12 cellular contexts compared by ENCODE assay signal in genomic region chr17:46772879-46773620, GRCh38. TPM values are rescaled to one million over a fixed set of nuclear protein-coding genes. Genes with fewer than 3 reads are reported as not detected.
DNase-seq lines count a peak whose midpoint lies in the region; ATAC-seq and TF ChIP-seq lines count a peak whose summit lies in the region.
"Had no signal": no experiment of that assay in that cellular context is flagged by ENCODE, and none has a peak within 500 bp of the region (broad histone marks: within the 10 kb centered on the region; RNA-seq: fewer than 3 reads in every experiment).

No MANE protein-coding gene starts in this region.

- no peak for ATAC-seq in GM18870 (IDR thresholded peaks at IDR 0.05; ENCODE audit: unreplicated experiment)

- peaks cover 30% of the 10 kb centered on the region for H3K27me3 ChIP-seq in CD8-positive, alpha-beta memory T cell (ENCODE audit: insufficient read depth, low read length, poor library complexity, severe bottlenecking)
- H3K27me3 ChIP-seq in H9 (ENCODE audit: insufficient read depth, low read length), result peaks cover 29% of the 10 kb centered on the region; the same call in 1 of the 2 replicates
- H3K27me3 ChIP-seq in mesendoderm (ENCODE audit: insufficient read depth, low read length, poor library complexity), result no peaks in the 10 kb centered on the region
- no peaks in the 10 kb centered on the region for H3K27me3 ChIP-seq in thyroid gland
- H3K27me3 ChIP-seq: suprapubic skin had no signal

- intact Hi-C loops in activated CD4-positive, alpha-beta memory T cell treated with anti-CD3 and anti-CD28 coated beads for 36 hours (cut with micrococcal nuclease), result loop anchor here (5.0 kb wide), 1 partner anchor 44 kb away; the partner anchor contains the start of gene WNT3
- intact Hi-C loops in thyroid gland (cut with DNase I), result no loop called here

- no peak overlapping the region for H2BK20ac ChIP-seq in H9 (ENCODE audit: low read depth, low read length, poor library complexity, severe bottlenecking)

- H3T11ph ChIP-seq in H9 (ENCODE audit: low read length), result no peak overlapping the region

- H4K91ac ChIP-seq in H9 (ENCODE audit: insufficient read length, low read depth, low read length), result no peak overlapping the region

- no peak overlapping the region for H4K5ac ChIP-seq in H9 (ENCODE audit: insufficient read length, low read depth, low read length)
- no peak overlapping the region for H4K5ac ChIP-seq in mesendoderm (ENCODE audit: low read length)

- H3K4me2 ChIP-seq in H9 (ENCODE audit: insufficient read depth, insufficient read length, low read length) (peak overlapping the region; percentile 34), mesendoderm (ENCODE audit: low read length) (peak overlapping the region; percentile 12)

- no peak overlapping the region for H3K27ac Mint-ChIP-seq in CD8-positive, alpha-beta memory T cell
- peak overlapping the region in 1 of 3 experiments; percentile 74; a peak in 1 of 7 replicates for H3K27ac Mint-ChIP-seq in H9
- H3K27ac Mint-ChIP-seq in activated CD4-positive, alpha-beta memory T cell treated with anti-CD3 and anti-CD28 coated beads for 36 hours, result no peak overlapping the region

- DNase-seq in CD8-positive, alpha-beta memory T cell, result no peak
- DNase-seq in H9 (peak; percentile 67), mesendoderm (peak; percentile 80), NCI-H1436 treated with DMSO at 0.1 percent for 48 hours (lab: John Stamatoyannopoulos, UW) (no peak), AG20443 (ENCODE audit: low spot score) (no peak), thyroid gland (no peak)
- no peak for DNase-seq in activated CD4-positive, alpha-beta memory T cell treated with anti-CD3 and anti-CD28 coated beads for 36 hours
- DNase-seq: hippocampal formation, NCI-H446 had no signal

- WGBS in H9 (ENCODE audit: extremely low coverage, insufficient read length, low lambda C conversion rate), result no CpG with 5 or more reads among the region's 12 CpGs
- WGBS in mesendoderm (ENCODE audit: extremely low coverage, insufficient coverage, low lambda C conversion rate), result no CpG with 5 or more reads among the region's 12 CpGs
- WGBS in thyroid gland, 2 donors, result 80 to 83% methylated on average over 7 to 8 of the region's 12 CpGs

- H3K14ac ChIP-seq in H9 (ENCODE audit: insufficient read depth, low read length), result peak overlapping the region; percentile 75; the same call in 1 of the 2 replicates

- H2BK15ac ChIP-seq in H9 (ENCODE audit: low read depth, low read length) (0 out of 2 replicates have a peak overlapping the region, but pooled peaks have one; percentile 15), mesendoderm (replicated peaks; ENCODE audit: low read depth) (no peak overlapping the region)

- no peak overlapping the region for H3K4me3 ChIP-seq in CD8-positive, alpha-beta memory T cell (ENCODE audit: low read length)
- H3K4me3 ChIP-seq in mesendoderm (ENCODE audit: low read length) (no peak overlapping the region), thyroid gland (replicated peaks in 1 of 3) (no peak overlapping the region)

- H3K4ac ChIP-seq in H9 (ENCODE audit: low read depth, low read length) (no peak overlapping the region), mesendoderm (ENCODE audit: low read depth, low read length) (peak overlapping the region; percentile 84)

- CTCF ChIA-PET in CD8-positive, alpha-beta memory T cell (lab: Charles Lee), result no interaction called here
- CTCF ChIA-PET in activated CD4-positive, alpha-beta memory T cell treated with anti-CD3 and anti-CD28 coated beads for 36 hours (lab: Charles Lee), result no interaction called here

- no peak overlapping the region for H2AFZ ChIP-seq in H9 (ENCODE audit: low read length)

- H4K20me1 ChIP-seq in H9 (ENCODE audit: control insufficient read depth, insufficient read depth, insufficient read length), result no peaks in the 10 kb centered on the region

- H3K23me2 ChIP-seq in H9 (ENCODE audit: insufficient read length, low read depth, low read length, poor library complexity, severe bottlenecking), result peaks cover 9% of the 10 kb centered on the region

- no peak overlapping the region for H3K23ac ChIP-seq in H9 (ENCODE audit: insufficient read length, low read depth, low read length)
- peak overlapping the region; percentile 54 for H3K23ac ChIP-seq in mesendoderm (ENCODE audit: low read length)

- no peak overlapping the region for H3K27ac ChIP-seq in CD8-positive, alpha-beta memory T cell (ENCODE audit: low read depth, low read length)
- H3K27ac ChIP-seq in H9 (ENCODE audit: insufficient read length, low read depth, low read length) (no peak overlapping the region), mesendoderm (ENCODE audit: low read depth, low read length) (peak overlapping the region; percentile 96), thyroid gland (no peak overlapping the region)
- H3K27ac ChIP-seq: suprapubic skin had no signal

- peak overlapping the region; percentile 33 to 93 (median 77) for H3K4me3 Mint-ChIP-seq in CD8-positive, alpha-beta memory T cell
- peak overlapping the region; percentile 48 to 68 for H3K4me3 Mint-ChIP-seq in H9
- peak overlapping the region; percentile 26 for H3K4me3 Mint-ChIP-seq in activated CD4-positive, alpha-beta memory T cell treated with anti-CD3 and anti-CD28 coated beads for 36 hours

- H3K79me1 ChIP-seq in H9 (ENCODE audit: insufficient read depth, low read depth, low read length, poor library complexity, severe bottlenecking) (no peaks in the 10 kb centered on the region), mesendoderm (ENCODE audit: low read length) (peaks cover 36% of the 10 kb centered on the region)

- H3K9ac ChIP-seq in H9 (ENCODE audit: extremely low read depth, insufficient read length, low read length) (no peak overlapping the region), mesendoderm (ENCODE audit: low read length) (peak overlapping the region; percentile 60)

- POLR2A ChIA-PET in CD8-positive, alpha-beta memory T cell (lab: Charles Lee), result no interaction called here
- POLR2A ChIA-PET in activated CD4-positive, alpha-beta memory T cell treated with anti-CD3 and anti-CD28 coated beads for 36 hours (lab: Charles Lee), result interaction anchor here (0.6 kb wide), 1 partner anchor 881 kb away, joined by 4 read pairs; no protein-coding TSS in a partner anchor

- H2BK5ac ChIP-seq in H9 (ENCODE audit: insufficient read length, low read length) (no peak overlapping the region), mesendoderm (ENCODE audit: low read length) (peak overlapping the region; percentile 93)

- TF ChIP-seq CTCF in H9 (conservative IDR thresholded peaks at IDR 0.05) (no peak), thyroid gland (IDR thresholded peaks at IDR 0.05) (no peak)

- H4K8ac ChIP-seq in H9 (replicated peaks; ENCODE audit: insufficient read length, low read depth, low read length) (no peak overlapping the region), mesendoderm (ENCODE audit: low read depth, low read length) (no peak overlapping the region)

- H3K56ac ChIP-seq in H9 (ENCODE audit: insufficient read length, low read depth, low read length) (no peak overlapping the region), mesendoderm (ENCODE audit: low read length) (peak overlapping the region; percentile 95)

- peaks cover 0 to 2% (median 0%) of the 10 kb centered on the region in 5 donors for H3K9me3 Mint-ChIP-seq in CD8-positive, alpha-beta memory T cell
- peaks cover 0 to 3% of the 10 kb centered on the region in 2 experiments; a peak in 1 of 5 replicates for H3K9me3 Mint-ChIP-seq in H9
- H3K9me3 Mint-ChIP-seq in activated CD4-positive, alpha-beta memory T cell treated with anti-CD3 and anti-CD28 coated beads for 36 hours, result no peaks in the 10 kb centered on the region

- H3K9me3 ChIP-seq in CD8-positive, alpha-beta memory T cell (ENCODE audit: low read length), result no peaks in the 10 kb centered on the region
- H3K9me3 ChIP-seq in H9 (ENCODE audit: control insufficient read depth, low read depth, low read length), result no peaks in the 10 kb centered on the region
- no peaks in the 10 kb centered on the region for H3K9me3 ChIP-seq in thyroid gland
- H3K9me3 ChIP-seq: suprapubic skin had no signal

- no peak overlapping the region for H2BK120ac ChIP-seq in H9 (ENCODE audit: low read depth, low read length, poor library complexity, severe bottlenecking)
- peak overlapping the region; percentile 83 for H2BK120ac ChIP-seq in mesendoderm (ENCODE audit: low read depth, low read length)

- H3K36me3 Mint-ChIP-seq in CD8-positive, alpha-beta memory T cell, result no peaks in the 10 kb centered on the region
- peaks cover 3 to 21% (median 5%) of the 10 kb centered on the region in 3 experiments; a peak in 5 of 7 replicates for H3K36me3 Mint-ChIP-seq in H9 (ENCODE audit: insufficient read depth in 1 of 3, low read depth in 3 of 3)
- H3K36me3 Mint-ChIP-seq in activated CD4-positive, alpha-beta memory T cell treated with anti-CD3 and anti-CD28 coated beads for 36 hours, result no peaks in the 10 kb centered on the region

- TF ChIP-seq POLR2A in thyroid gland (IDR thresholded peaks at IDR 0.05), result no peak

- H3K4me1 Mint-ChIP-seq in CD8-positive, alpha-beta memory T cell, result peaks cover 4 to 27% (median 9%) of the 10 kb centered on the region in 3 donors
- H3K4me1 Mint-ChIP-seq in H9, result peaks cover 26 to 37% of the 10 kb centered on the region in 2 experiments
- peaks cover 11% of the 10 kb centered on the region for H3K4me1 Mint-ChIP-seq in activated CD4-positive, alpha-beta memory T cell treated with anti-CD3 and anti-CD28 coated beads for 36 hours (ENCODE audit: low read depth)

- no peaks in the 10 kb centered on the region for H3K36me3 ChIP-seq in CD8-positive, alpha-beta memory T cell (ENCODE audit: insufficient read depth, low read length)
- H3K36me3 ChIP-seq in mesendoderm (ENCODE audit: control insufficient read depth, insufficient read depth, low read length) (peaks cover 10% of the 10 kb centered on the region), thyroid gland (no peaks in the 10 kb centered on the region)
- H3K36me3 ChIP-seq: suprapubic skin had no signal

- peak overlapping the region; percentile 58 for H2BK12ac ChIP-seq in H9 (ENCODE audit: insufficient read length, low read depth, low read length)

- H2AK5ac ChIP-seq in H9 (ENCODE audit: insufficient read length, low read length) (peak overlapping the region; percentile 79), mesendoderm (ENCODE audit: low read length) (peak overlapping the region; percentile 11)

- H3K4me1 ChIP-seq in CD8-positive, alpha-beta memory T cell (ENCODE audit: insufficient read depth, low read length), result peaks cover 15% of the 10 kb centered on the region
- H3K4me1 ChIP-seq in H9 (ENCODE audit: insufficient read depth, low read length) (peaks cover 3% of the 10 kb centered on the region; the same call in 1 of the 2 replicates), mesendoderm (ENCODE audit: control insufficient read depth, low read depth, low read length) (peaks cover 25% of the 10 kb centered on the region), thyroid gland (peaks cover 6 to 21% of the 10 kb centered on the region in 2 donors)

- peaks cover 31 to 60% of the 10 kb centered on the region in 2 donors for H3K27me3 Mint-ChIP-seq in CD8-positive, alpha-beta memory T cell
- H3K27me3 Mint-ChIP-seq in H9 (ENCODE audit: low read depth), result peaks cover 79% of the 10 kb centered on the region
- H3K27me3 Mint-ChIP-seq in activated CD4-positive, alpha-beta memory T cell treated with anti-CD3 and anti-CD28 coated beads for 36 hours, result peaks cover 46% of the 10 kb centered on the region

- H3K79me2 ChIP-seq in H9 (ENCODE audit: insufficient read depth, low read length) (no peaks in the 10 kb centered on the region), mesendoderm (ENCODE audit: control insufficient read depth, insufficient read depth, low read length) (peaks cover 36% of the 10 kb centered on the region)

- H3K18ac ChIP-seq in H9 (ENCODE audit: insufficient read length, low read depth, low read length) (peak overlapping the region; percentile 49), mesendoderm (ENCODE audit: low read length) (peak overlapping the region; percentile 89)

RNA-seq across cellular contexts. Expression of gene WNT3, which starts 45.4 kb away (rescaled TPM):
- total RNA-seq in CD8-positive, alpha-beta memory T cell, result not detected
- not detected for polyA plus RNA-seq in CD8-positive, alpha-beta memory T cell
- total RNA-seq in H9 (2021) (22.4 and 22.7 TPM in 2 replicates), thyroid gland (1 to 10 TPM in 1 of 4 donors, under 1 TPM in 3; 0.68 to 2.4 (median 0.82) TPM)
- total RNA-seq in activated CD4-positive, alpha-beta memory T cell treated with anti-CD3 and anti-CD28 coated beads for 36 hours, result under 1 TPM; 0.12 to 0.19 TPM
- polyA plus RNA-seq in mesendoderm (2013, experiment 1 of 2), result 50.0 TPM
- polyA plus RNA-seq in mesendoderm (2013, experiment 2 of 2), result 49.3 TPM
- total RNA-seq: T-helper 2 cell treated with Interferon-gamma antibody and Interleukin-4, amounts not matched to agents 100 ng/mL and 5 ng/mL, for 36 hours had no signal

Comparison
In these comparisons a context has a peak if more than half of its experiments do, and no peak if none do; other contexts are left out.
1. DNase-seq: peak in H9 (single experiment) and mesendoderm (single experiment); none in CD8-positive, alpha-beta memory T cell (0 of 5), activated CD4-positive, alpha-beta memory T cell treated with anti-CD3 and anti-CD28 coated beads for 36 hours (single experiment), NCI-H1436 treated with DMSO at 0.1 percent for 48 hours (single experiment), AG20443 (single experiment) and thyroid gland (0 of 2).
2. H3K4me3 Mint-ChIP-seq: peak in every context shown above with its lines; median percentile 77 in CD8-positive, alpha-beta memory T cell; 58 in H9; 26 in activated CD4-positive, alpha-beta memory T cell treated with anti-CD3 and anti-CD28 coated beads for 36 hours.